ENCODE assay signal across 8 cellular contexts in genomic region chr17:5439446-5439764, GRCh38. TPM values are rescaled to one million over a fixed set of nuclear protein-coding genes. Genes with fewer than 3 reads are reported as not detected.
DNase-seq lines count a peak whose midpoint lies in the region; ATAC-seq and TF ChIP-seq lines count a peak whose summit lies in the region.

No MANE protein-coding gene starts in this region.

- 12 to 21% (median 17%) methylated on average over 1 of the region's 1 CpG for WGBS in heart left ventricle, 4 donors
- WGBS in mesodermal cell (ENCODE audit: insufficient coverage in 2 of 2), 2 experiments: no CpG with 5 or more reads among the region's 1 CpG

- H3K27me3 ChIP-seq in heart left ventricle (no peaks in the 10 kb centered on the region), ascending aorta (no peaks in the 10 kb centered on the region), vagina (no peaks in the 10 kb centered on the region)

- no peak for DNase-seq in heart left ventricle
- no peak for DNase-seq in left cardiac atrium
- DNase-seq in ascending aorta (ENCODE audit: low spot score in 2 of 2): no peak
- DNase-seq in vagina (ENCODE audit: extremely low spot score in 2 of 2): no peak
- DNase-seq in RPMI8226: no peak
- DNase-seq in NCI-H146 (lab: John Stamatoyannopoulos, UW): no peak

- H3K9me3 ChIP-seq in heart left ventricle (no peaks in the 10 kb centered on the region), ascending aorta (no peaks in the 10 kb centered on the region), mesodermal cell (ENCODE audit: control insufficient read depth, low read length) (no peaks in the 10 kb centered on the region), vagina (no peaks in the 10 kb centered on the region)

- H3K4me1 ChIP-seq in heart left ventricle: peaks cover 0 to 31% (median 13%) of the 10 kb centered on the region in 12 donors
- H3K4me1 ChIP-seq in ascending aorta: peaks cover 0 to 7% of the 10 kb centered on the region in 2 donors
- H3K4me1 ChIP-seq in mesodermal cell (ENCODE audit: control insufficient read depth, insufficient read depth, low read length, poor library complexity, severe bottlenecking): peaks cover 8% of the 10 kb centered on the region
- H3K4me1 ChIP-seq in vagina: peaks cover 30% of the 10 kb centered on the region

- H3K36me3 ChIP-seq in heart left ventricle (peaks cover 3 to 61% (median 46%) of the 10 kb centered on the region in 9 donors), ascending aorta (peaks cover 21 to 30% of the 10 kb centered on the region in 2 donors), mesodermal cell (ENCODE audit: control insufficient read depth, insufficient read depth, low read length) (peaks cover 59% of the 10 kb centered on the region), vagina (peaks cover 0 to 24% of the 10 kb centered on the region in 2 donors)

- H3K4me3 ChIP-seq in heart left ventricle: peak overlapping the region in 10 of 12 donors; percentile 60 to 100 (median 82)
- H3K4me3 ChIP-seq in ascending aorta: peak overlapping the region; percentile 87 to 91
- peak overlapping the region; percentile 73 for H3K4me3 ChIP-seq in mesodermal cell (ENCODE audit: extremely low read depth, insufficient read depth, low read length, poor library complexity, severe bottlenecking)
- H3K4me3 ChIP-seq in vagina: peak overlapping the region; percentile 84 to 89

- ATAC-seq in heart left ventricle (no peak), left cardiac atrium (no peak), GM18498 (IDR thresholded peaks at IDR 0.05; ENCODE audit: unreplicated experiment) (no peak)

- TF ChIP-seq POLR2A in heart left ventricle (IDR thresholded peaks at IDR 0.05) (no peak), vagina (IDR thresholded peaks at IDR 0.05) (no peak)

- H3K27ac ChIP-seq in heart left ventricle: peak overlapping the region; percentile 35 to 86 (median 74)
- peak overlapping the region; percentile 67 to 77 for H3K27ac ChIP-seq in ascending aorta
- peak overlapping the region; percentile 62 for H3K27ac ChIP-seq in mesodermal cell (ENCODE audit: low read depth, low read length, severe bottlenecking)
- peak overlapping the region; percentile 51 for H3K27ac ChIP-seq in vagina

- TF ChIP-seq CTCF in heart left ventricle (IDR thresholded peaks at IDR 0.05): peak in 3 of 12 donors; percentile 1 to 34 (median 19)
- TF ChIP-seq CTCF in ascending aorta (IDR thresholded peaks at IDR 0.05): no peak
- peak in 1 of 3 experiments; percentile 16 for TF ChIP-seq CTCF in vagina (IDR thresholded peaks at IDR 0.05)

- intact Hi-C loops in heart left ventricle (cut with DNase I): loop anchor here in 2 of 10 donors (1.0 to 2.0 kb wide), 2 partner anchors 19 to 190 kb away; partner anchors contain the start of gene RPAIN (in 1 of the 2)
- intact Hi-C loops in left cardiac atrium (cut with DNase I): no loop called here
- intact Hi-C loops in ascending aorta (cut with DNase I): loop anchor here (1.0 to 5.0 kb wide), 3 partner anchors 20 to 192 kb away; partner anchors contain the start of genes DHX33 and NUP88
- intact Hi-C loops in vagina (cut with DNase I): no loop called here

RNA-seq across cellular contexts. Expression of gene C1QBP, which starts 0.5 kb away (rescaled TPM):
- total RNA-seq in heart left ventricle (100 to 1,000 TPM; 108 to 159 (median 121) TPM), left cardiac atrium (100 to 1,000 TPM in 1 of 2 donors, 10 to 100 TPM in 1; 86.3 to 111 TPM), ascending aorta (152 TPM), vagina (97.0 TPM)
- 100 to 1,000 TPM; 150 to 173 TPM for polyA plus RNA-seq in heart left ventricle
- 220 TPM for polyA plus RNA-seq in mesodermal cell (2013, experiment 1 of 2)
- polyA plus RNA-seq in mesodermal cell (2013, experiment 2 of 2): 228 TPM

RNA-seq across cellular contexts. Expression of gene RPAIN, which starts 19.4 kb away (rescaled TPM):
- total RNA-seq in heart left ventricle (10 to 100 TPM; 23.5 to 46.2 (median 29.0) TPM), left cardiac atrium (10 to 100 TPM; 26.3 to 29.6 TPM), ascending aorta (6.4 TPM), vagina (43.5 TPM)
- polyA plus RNA-seq in heart left ventricle: 10 to 100 TPM; 40.4 to 41.7 TPM
- 51.3 TPM for polyA plus RNA-seq in mesodermal cell (2013, experiment 1 of 2)
- polyA plus RNA-seq in mesodermal cell (2013, experiment 2 of 2): 52.7 TPM

RNA-seq across cellular contexts. Expression of gene NUP88, which starts 19.9 kb away (rescaled TPM):
- 10 to 100 TPM; 27.5 to 51.8 (median 35.9) TPM for total RNA-seq in heart left ventricle
- 10 to 100 TPM; 58.0 to 69.6 TPM for polyA plus RNA-seq in heart left ventricle
- 10 to 100 TPM; 28.0 to 37.2 TPM for total RNA-seq in left cardiac atrium
- 102 TPM for total RNA-seq in ascending aorta
- polyA plus RNA-seq in mesodermal cell (2013, experiment 1 of 2): 71.2 TPM
- 66.1 TPM for polyA plus RNA-seq in mesodermal cell (2013, experiment 2 of 2)
- total RNA-seq in vagina: 72.2 TPM

RNA-seq across cellular contexts. Expression of gene DHX33, which starts 29.4 kb away (rescaled TPM):
- total RNA-seq in heart left ventricle: 1 to 10 TPM; 4.7 to 8.6 (median 7.5) TPM
- polyA plus RNA-seq in heart left ventricle: 1 to 10 TPM; 2.1 to 5.6 TPM
- total RNA-seq in left cardiac atrium: 1 to 10 TPM; 5.2 to 9.3 TPM
- 9.0 TPM for total RNA-seq in ascending aorta
- polyA plus RNA-seq in mesodermal cell (2013, experiment 1 of 2): 13.6 TPM
- 12.5 TPM for polyA plus RNA-seq in mesodermal cell (2013, experiment 2 of 2)
- total RNA-seq in vagina: 14.0 TPM

RNA-seq across cellular contexts. Expression of gene DERL2, which starts 46.6 kb away (rescaled TPM):
- total RNA-seq in heart left ventricle (10 to 100 TPM; 21.8 to 42.9 (median 29.5) TPM), left cardiac atrium (10 to 100 TPM; 32.9 to 40.5 TPM), ascending aorta (7.5 TPM), vagina (23.1 TPM)
- polyA plus RNA-seq in heart left ventricle: 10 to 100 TPM; 36.4 to 48.1 TPM
- 62.0 TPM for polyA plus RNA-seq in mesodermal cell (2013, experiment 1 of 2)
- polyA plus RNA-seq in mesodermal cell (2013, experiment 2 of 2): 59.4 TPM
